In genomic region chr1:154405762-154406571, GRCh38 we compare ENCODE assay signal across 1 cellular context.
TF ChIP-seq lines count a peak whose summit lies in the region.

No MANE protein-coding gene starts in this region.

TF ChIP-seq in H1, 55 proteins besides CTCF, POLR2A, EP300 and RAD21 (continued from another document):
- TF ChIP-seq GTF2F1 (IDR thresholded peaks at IDR 0.05; ENCODE audit: borderline replicate concordance, low read depth, low read length), result no peak
